ENCODE assay signal across 14 cellular contexts in the genomic region with DNA sequence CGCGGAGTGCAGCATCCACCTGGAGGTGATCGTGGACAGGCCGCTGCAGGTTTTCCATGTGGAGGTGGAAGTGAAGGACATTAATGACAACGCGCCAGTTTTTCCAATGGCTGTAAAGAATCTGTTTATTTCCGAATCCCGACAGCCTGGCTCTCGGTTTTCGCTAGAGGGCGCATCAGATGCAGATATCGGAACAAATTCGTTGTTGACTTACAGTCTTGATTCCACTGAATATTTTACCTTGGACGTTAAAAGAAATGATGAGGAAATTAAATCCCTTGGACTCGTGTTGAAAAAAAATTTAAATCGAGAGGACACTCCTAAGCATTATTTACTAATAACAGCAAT. TPM values are rescaled to one million over a fixed set of nuclear protein-coding genes. Genes with fewer than 3 reads are reported as not detected.
A peak's percentile ranks its signal among the peaks of the same experiment; 100 is the strongest.
DNase-seq lines count a peak whose midpoint lies in the region; ATAC-seq, FAIRE-seq and TF ChIP-seq lines count a peak whose summit lies in the region.
"Had no signal": no experiment of that assay in that cellular context is flagged by ENCODE, and none has a peak within 500 bp of the region (broad histone marks: within the 10 kb centered on the region; RNA-seq: fewer than 3 reads in every experiment).

No MANE protein-coding gene starts in this region.

- H3K79me2 ChIP-seq in hepatocyte = no peaks in the 10 kb centered on the region

- H3K4me3 ChIP-seq in stomach smooth muscle (ENCODE audit: low read length in 2 of 2) = peak overlapping the region; percentile 41 to 56
- no peak overlapping the region for H3K4me3 ChIP-seq in hepatocyte
- H3K4me3 ChIP-seq in prostate gland = no peak overlapping the region

- H3K9ac ChIP-seq in stomach smooth muscle (ENCODE audit: low read length in 2 of 2) = no peak overlapping the region
- H3K9ac ChIP-seq: KMS-11 had no signal

- H3K9me2 ChIP-seq in hepatocyte (replicated peaks; ENCODE audit: insufficient read depth) = no peaks in the 10 kb centered on the region

- peaks cover 16% of the 10 kb centered on the region for H3K36me3 Mint-ChIP-seq in WTC11

- peaks cover 3% of the 10 kb centered on the region; the same call in 1 of the 2 replicates for H3K4me1 Mint-ChIP-seq in WTC11

- H3K36me3 ChIP-seq in stomach smooth muscle (ENCODE audit: control insufficient read depth in 2 of 2, insufficient read depth in 2 of 2, low read length in 2 of 2) (no peaks in the 10 kb centered on the region), hepatocyte (replicated peaks; ENCODE audit: insufficient read depth, low read depth) (peaks cover 5% of the 10 kb centered on the region), prostate gland (no peaks in the 10 kb centered on the region)

- no peaks in the 10 kb centered on the region for H3K27me3 Mint-ChIP-seq in WTC11 (ENCODE audit: low read depth)

- peak; percentile 28; the same call in 1 of the 2 replicates for TF ChIP-seq CTCF in WTC11 (IDR thresholded peaks at IDR 0.05)
- TF ChIP-seq CTCF in hepatocyte (IDR thresholded peaks at IDR 0.05; ENCODE audit: poor library complexity) = no peak
- TF ChIP-seq CTCF in prostate gland (IDR thresholded peaks at IDR 0.05) = no peak

- peaks cover 5 to 16% of the 10 kb centered on the region in 2 donors for H3K9me3 ChIP-seq in stomach smooth muscle (ENCODE audit: control insufficient read depth in 2 of 2, low read length in 2 of 2)
- peaks cover 18% of the 10 kb centered on the region for H3K9me3 ChIP-seq in hepatocyte (ENCODE audit: low read depth)
- no peaks in the 10 kb centered on the region for H3K9me3 ChIP-seq in prostate gland

- no peak for DNase-seq in GM12892 (ENCODE audit: insufficient read length)
- DNase-seq in WTC11 (ENCODE audit: low spot score) = no peak
- peak; percentile 61 for DNase-seq in globus pallidus (ENCODE audit: low spot score)
- no peak for DNase-seq in NCI-H526 (lab: John Stamatoyannopoulos, UW)
- no peak for DNase-seq in hepatocyte (ENCODE audit: low spot score)
- DNase-seq in NCI-H187 treated with DMSO at 0.1 percent for 48 hours (lab: John Stamatoyannopoulos, UW) = no peak
- no peak for DNase-seq in prostate gland (ENCODE audit: low spot score)
- DNase-seq: activated CD8-positive, alpha-beta memory T cell treated with anti-CD3 and anti-CD28 coated beads, Interleukin-2, amount 50 U/mL, for 4 hours; NCI-H2227 treated with DMSO at 0.1 percent for 48 hours; RPMI8226; stimulated activated CD4-positive, alpha-beta T cell treated with anti-CD3 and anti-CD28 coated beads, Interleukin-2, amount 100 ng/mL, for 48 hours; stimulated activated naive CD4-positive, alpha-beta T cell treated with Interleukin-2 at 50 U/mL for 16 hours had no signal

- peak; percentile 53 for ATAC-seq in WTC11

- 98% methylated on average over 16 of the region's 16 CpGs for WGBS in hepatocyte (ENCODE audit: low lambda C conversion rate, missing lambda C conversion rate)
- WGBS in prostate gland = 13% methylated on average over 16 of the region's 16 CpGs

- POLR2A ChIA-PET in WTC11 (lab: Charles Lee) = no interaction called here

- TF ChIP-seq POLR2A in GM12892 (IDR thresholded peaks at IDR 0.05; ENCODE audit: low read depth, low read length) = no peak
- TF ChIP-seq POLR2A in prostate gland (IDR thresholded peaks at IDR 0.05) = no peak

- no peak overlapping the region; the same call in 1 of the 2 replicates for H3K27ac Mint-ChIP-seq in WTC11

- peak overlapping the region; percentile 76 for H3K4me3 Mint-ChIP-seq in WTC11

- H3K27me3 ChIP-seq in stomach smooth muscle (ENCODE audit: control insufficient read depth in 1 of 2, insufficient read depth in 2 of 2, low read length in 2 of 2) = peaks cover 6 to 21% of the 10 kb centered on the region in 2 donors
- H3K27me3 ChIP-seq in hepatocyte = no peaks in the 10 kb centered on the region
- H3K27me3 ChIP-seq in prostate gland (replicated peaks; ENCODE audit: insufficient read depth) = peaks cover 5% of the 10 kb centered on the region

- H3K4me1 ChIP-seq in stomach smooth muscle (ENCODE audit: control insufficient read depth, insufficient read depth, low read length) (no peaks in the 10 kb centered on the region), hepatocyte (ENCODE audit: insufficient read depth) (no peaks in the 10 kb centered on the region), prostate gland (replicated peaks) (no peaks in the 10 kb centered on the region)

- H2AFZ ChIP-seq in hepatocyte = no peak overlapping the region

- CTCF ChIA-PET in WTC11 (lab: Charles Lee) = interaction anchor here (1.0 to 2.8 kb wide), 3 partner anchors 12 to 40 kb away, joined by 5 to 24 read pairs (median 5); partner anchors contain the start of gene PCDHA1

- H3K27ac ChIP-seq in stomach smooth muscle (ENCODE audit: low read length) (no peak overlapping the region), hepatocyte (no peak overlapping the region), prostate gland (no peak overlapping the region)
- H3K27ac ChIP-seq: KMS-11 had no signal

- H3K4me2 ChIP-seq in hepatocyte = no peak overlapping the region
- H3K4me2 ChIP-seq: KMS-11 had no signal

- FAIRE-seq in GM12892 (lab: Jason Lieb, UNC) = peak; percentile 5

- intact Hi-C loops in prostate gland (cut with DNase I) = no loop called here

- H3K9me3 Mint-ChIP-seq in WTC11 = peaks cover 8% of the 10 kb centered on the region

- no peaks in the 10 kb centered on the region for H4K20me1 ChIP-seq in hepatocyte (ENCODE audit: insufficient read depth, poor library complexity, severe bottlenecking)

TF ChIP-seq in WTC11, 78 proteins besides CTCF, POLR2A, EP300 and RAD21:
- TF ChIP-seq SP1 (CRISPR knock-in tag; conservative IDR thresholded peaks at IDR 0.05) (no peak), ZNF396 (CRISPR knock-in tag; IDR thresholded peaks at IDR 0.05; ENCODE audit: borderline replicate concordance) (no peak)

RNA-seq across cellular contexts. Expression of gene PCDHA3, which starts 0.6 kb away (rescaled TPM):
- 0.11 TPM for polyA plus RNA-seq in GM12892 (2012; ENCODE audit: missing spikeins)
- total RNA-seq in WTC11 (2021) = 3.3 to 3.4 TPM (median 3.3 TPM) in 3 replicates
- 0.84 and 1.1 TPM in 2 replicates for total RNA-seq in hepatocyte
- polyA plus RNA-seq in hepatocyte = 0.12 and 0.49 TPM in 2 replicates
- 1 to 10 TPM in 1 of 2 donors, under 1 TPM in 1; 0.09 to 1.0 TPM for total RNA-seq in prostate gland

RNA-seq across cellular contexts. Expression of gene PCDHA4, which starts 5.4 kb away (rescaled TPM):
- polyA plus RNA-seq in GM12892 (2012; ENCODE audit: missing spikeins) = not detected
- total RNA-seq in WTC11 (2021) (5.4 to 6.3 TPM (median 5.6 TPM) in 3 replicates), hepatocyte (25.2 and 30.0 TPM in 2 replicates), prostate gland (1 to 10 TPM; 2.3 to 2.4 TPM)
- polyA plus RNA-seq in hepatocyte = 9.1 and 12.3 TPM in 2 replicates

RNA-seq across cellular contexts. Expression of gene PCDHA2, which starts 6.8 kb away (rescaled TPM):
- 0.15 TPM for polyA plus RNA-seq in GM12892 (2012; ENCODE audit: missing spikeins)
- 2.0 to 2.4 TPM (median 2.1 TPM) in 3 replicates for total RNA-seq in WTC11 (2021)
- 2.3 and 3.9 TPM in 2 replicates for total RNA-seq in hepatocyte
- polyA plus RNA-seq in hepatocyte = 2.0 and 2.6 TPM in 2 replicates
- total RNA-seq in prostate gland = under 1 TPM in 1 of 2 donors, not detected in 1; 0.80 TPM

RNA-seq across cellular contexts. Expression of gene PCDHA1, which starts 15.5 kb away (rescaled TPM):
- polyA plus RNA-seq in GM12892 (2012; ENCODE audit: missing spikeins) = not detected
- total RNA-seq in WTC11 (2021) = 2.2 to 2.7 TPM (median 2.4 TPM) in 3 replicates
- 0.04 TPM in 1 of 2 replicates, not detected in the other for total RNA-seq in hepatocyte
- polyA plus RNA-seq in hepatocyte = not detected in 2 replicates
- under 1 TPM in 1 of 2 donors, not detected in 1; 0.85 TPM for total RNA-seq in prostate gland

RNA-seq across cellular contexts. Expression of gene PCDHA5, which starts 19.9 kb away (rescaled TPM):
- polyA plus RNA-seq in GM12892 (2012; ENCODE audit: missing spikeins) = not detected
- 0.85 to 0.94 TPM (median 0.90 TPM) in 3 replicates for total RNA-seq in WTC11 (2021)
- total RNA-seq in hepatocyte = 2.2 and 2.5 TPM in 2 replicates
- 0.15 and 0.45 TPM in 2 replicates for polyA plus RNA-seq in hepatocyte
- total RNA-seq in prostate gland = under 1 TPM in 1 of 2 donors, not detected in 1; 0.14 TPM

Comparison
In these comparisons a context has a peak if more than half of its experiments do, and no peak if none do; other contexts are left out.
1. H3K4me3 ChIP-seq: peak in stomach smooth muscle (2 of 2); none in hepatocyte (single experiment) and prostate gland (0 of 2).